25 cellular contexts compared by ENCODE assay signal in genomic region chr5:123597018-123597417, GRCh38.
"Had no signal": no experiment of that assay in that cellular context is flagged by ENCODE, and none has a peak within 500 bp of the region (broad histone marks: within the 10 kb centered on the region; RNA-seq: fewer than 3 reads in every experiment).

No MANE protein-coding gene starts in this region.

- H3K4me3 ChIP-seq: MG63, SJCRH30 had no signal

- H3K27ac ChIP-seq: RWPE1, SJCRH30 had no signal

- H3K27me3 ChIP-seq: MG63, SJCRH30 had no signal

- ATAC-seq: HepG2, Panc1, PC-3, SK-N-SH treated with all-trans-retinoic acid at 6 μM for 48 hours had no signal

- H3K4me1 ChIP-seq: SJCRH30 had no signal

- FAIRE-seq: HepG2 had no signal

- H3K9me3 ChIP-seq: MG63, SJCRH30 had no signal

- DNase-seq: IMR-90, Karpas-422, KG1, MG63, NCI-H1092, NCI-H1105 treated with DMSO at 0.1 percent for 48 hours, NCI-H1417 treated with DMSO at 0.1 percent for 48 hours, NCI-H146, NCI-H1694 treated with DMSO at 0.1 percent for 48 hours, NCI-H1930, NCI-H2081, NCI-H2107, NCI-H226, NCI-H446, NCI-H510A, NCI-H524 treated with DMSO at 0.1 percent for 48 hours, NCI-H69, NCI-H774, PC-3, SHP77, SJCRH30 had no signal
